Comparison of ENCODE assay signal across 8 cellular contexts in genomic region chr1:154497026-154497806, GRCh38. TPM values are rescaled to one million over a fixed set of nuclear protein-coding genes. Genes with fewer than 3 reads are reported as not detected.
DNase-seq lines count a peak whose midpoint lies in the region; ATAC-seq, FAIRE-seq and TF ChIP-seq lines count a peak whose summit lies in the region.

No MANE protein-coding gene starts in this region.

- FAIRE-seq in GM18507 (lab: Jason Lieb, UNC) (peak; percentile 77), endothelial cell of umbilical vein (lab: Jason Lieb, UNC) (peak; percentile 91)

- H3K9me3 ChIP-seq in OCI-LY3 (ENCODE audit: insufficient read depth, low read length) (no peaks in the 10 kb centered on the region), endothelial cell of umbilical vein (replicated peaks; ENCODE audit: control insufficient read depth, insufficient read depth, low read length) (no peaks in the 10 kb centered on the region)

- TF ChIP-seq CTCF in OCI-LY3 (IDR thresholded peaks at IDR 0.05; ENCODE audit: low read depth, low read length) (no peak), endothelial cell of umbilical vein (IDR thresholded peaks at IDR 0.05; ENCODE audit: extremely low read depth in 1 of 2, insufficient read depth in 1 of 2, low read depth in 1 of 2, low read length in 2 of 2) (no peak)

- dilution Hi-C loops in endothelial cell of umbilical vein (cut with MboI; ENCODE audit: extremely low pct_ligation_motif_present, low sequenced_read_pairs), result no loop called here

- H3K27ac ChIP-seq in OCI-LY3 (ENCODE audit: low read length) (peak overlapping the region; percentile 8; the same call in 1 of the 2 replicates), endothelial cell of umbilical vein (ENCODE audit: insufficient read depth, low read depth, low read length) (peak overlapping the region; percentile 89)

- H3K9ac ChIP-seq in OCI-LY3 (ENCODE audit: low read length) (no peak overlapping the region), endothelial cell of umbilical vein (replicated peaks; ENCODE audit: extremely low read depth, insufficient read depth, low read length) (peak overlapping the region; percentile 65)

- no peaks in the 10 kb centered on the region for H4K20me1 ChIP-seq in OCI-LY3 (ENCODE audit: insufficient read depth, low read length)
- H4K20me1 ChIP-seq in endothelial cell of umbilical vein (replicated peaks; ENCODE audit: control insufficient read depth, extremely low read depth, insufficient read depth, low read length), result no peaks in the 10 kb centered on the region

- CTCF ChIA-PET in endothelial cell of umbilical vein (lab: Charles Lee), result interaction anchor here (0.8 to 6.2 kb wide), 4 partner anchors 11 to 49 kb away, joined by 4 to 66 read pairs (median 32); no protein-coding TSS in a partner anchor

- H3K4me2 ChIP-seq in OCI-LY3 (ENCODE audit: low read length) (peak overlapping the region; percentile 37), endothelial cell of umbilical vein (ENCODE audit: insufficient read depth, low read length) (peak overlapping the region; percentile 84)

- intact Hi-C loops in endothelial cell of umbilical vein (cut with micrococcal nuclease), result loop anchor here (1.0 to 10.0 kb wide), 3 partner anchors 12 to 238 kb away; no protein-coding TSS in a partner anchor

- no peak for ATAC-seq in GM19452 (IDR thresholded peaks at IDR 0.05; ENCODE audit: unreplicated experiment)

- H3K36me3 ChIP-seq in OCI-LY3 (replicated peaks; ENCODE audit: low read depth, low read length) (no peaks in the 10 kb centered on the region), endothelial cell of umbilical vein (ENCODE audit: control insufficient read depth in 2 of 2, extremely low read depth in 1 of 2, insufficient read depth in 2 of 2, low read length in 2 of 2) (peaks cover 1% of the 10 kb centered on the region in 2 experiments)

- H3K4me3 ChIP-seq in OCI-LY3 (ENCODE audit: low read length), result 0 out of 2 replicates have a peak overlapping the region, but pooled peaks have one; percentile 2
- H3K4me3 ChIP-seq in endothelial cell of umbilical vein (replicated peaks in 1 of 3; ENCODE audit: insufficient read depth in 1 of 3, low read depth in 1 of 3, low read length in 3 of 3), result no peak overlapping the region

- peak; percentile 85 for TF ChIP-seq POLR2A in endothelial cell of umbilical vein (IDR thresholded peaks at IDR 0.05; ENCODE audit: low read depth, low read length)

- DNase-seq in GM18507 (ENCODE audit: extremely low spot score, insufficient read length, low read depth) (no peak), endothelial cell of umbilical vein (ENCODE audit: low read depth, low spot score) (peak; percentile 96), pulmonary artery endothelial cell (ENCODE audit: low read depth, low spot score) (peak; percentile 87), NCI-H1105 (lab: John Stamatoyannopoulos, UW) (no peak), HPDE6-E6E7 (ENCODE audit: extremely low spot score) (no peak), NCI-H2196 treated with DMSO at 0.1 percent for 48 hours (lab: John Stamatoyannopoulos, UW; ENCODE audit: unreplicated experiment) (no peak)

- BruUV-seq in endothelial cell of umbilical vein (replicated peaks; lab: Mats Ljungman, UMichigan), result TSS peak; percentile 37

- POLR2A ChIA-PET in endothelial cell of umbilical vein (lab: Charles Lee), result interaction anchor here (0.7 to 1.6 kb wide), 4 partner anchors 11 to 75 kb away, joined by 3 to 13 read pairs (median 5); no protein-coding TSS in a partner anchor

- H3K79me2 ChIP-seq in OCI-LY3 (ENCODE audit: low read length), result no peaks in the 10 kb centered on the region
- H3K79me2 ChIP-seq in endothelial cell of umbilical vein (ENCODE audit: control insufficient read depth, insufficient read depth, low read length), result peaks cover 48% of the 10 kb centered on the region

- H2AFZ ChIP-seq in OCI-LY3 (ENCODE audit: low read depth, low read length) (0 out of 2 replicates have a peak overlapping the region, but pooled peaks have one; percentile 1), endothelial cell of umbilical vein (ENCODE audit: low read depth, low read length) (no peak overlapping the region)

- H3K9me1 ChIP-seq in endothelial cell of umbilical vein (replicated peaks; ENCODE audit: control insufficient read depth, extremely low read depth, insufficient read depth, low read length), result no peaks in the 10 kb centered on the region

- H3K4me1 ChIP-seq in OCI-LY3 (ENCODE audit: low read length), result peaks cover 31% of the 10 kb centered on the region
- H3K4me1 ChIP-seq in endothelial cell of umbilical vein (ENCODE audit: control insufficient read depth, extremely low read depth, insufficient read depth, low read length), result peaks cover 77% of the 10 kb centered on the region

- peaks cover 16% of the 10 kb centered on the region for H3K27me3 ChIP-seq in OCI-LY3 (ENCODE audit: low read depth, low read length)
- H3K27me3 ChIP-seq in endothelial cell of umbilical vein (ENCODE audit: control insufficient read depth in 2 of 2, insufficient read depth in 2 of 2, low read length in 2 of 2), result no peaks in the 10 kb centered on the region

TF ChIP-seq in endothelial cell of umbilical vein, 7 proteins besides CTCF, POLR2A, EP300 and RAD21:
- TF ChIP-seq GATA2 (IDR thresholded peaks at IDR 0.05; ENCODE audit: insufficient read depth, insufficient read length, low read depth, low read length), result peak; percentile 98
- no peak for TF ChIP-seq MYC (IDR thresholded peaks at IDR 0.05; ENCODE audit: low read depth, low read length)
- TF ChIP-seq FOS (IDR thresholded peaks at IDR 0.05; ENCODE audit: borderline replicate concordance, insufficient read depth, low read length), result peak; percentile 45
- TF ChIP-seq POLR2AphosphoS5 (IDR thresholded peaks at IDR 0.05; ENCODE audit: insufficient read depth, low read depth, low read length), result peak; percentile 97
- TF ChIP-seq JUN (IDR thresholded peaks at IDR 0.05; ENCODE audit: borderline replicate concordance, insufficient read depth, insufficient read length, low read depth), result no peak

RNA-seq across cellular contexts. Expression of gene TDRD10, which starts 4.8 kb away (rescaled TPM):
- total RNA-seq in endothelial cell of umbilical vein (3.9 and 6.1 TPM in 2 replicates), pulmonary artery endothelial cell (1.7 and 3.8 TPM in 2 replicates)
- polyA plus RNA-seq in endothelial cell of umbilical vein, result 8.6 and 9.1 TPM in 2 replicates
- 4.1 and 5.6 TPM in 2 replicates for polyA plus RNA-seq in endothelial cell of umbilical vein (2011; cell fraction: cytosol; rRNA removed)
- polyA plus RNA-seq in endothelial cell of umbilical vein (2011; cell fraction: nucleus; rRNA removed), result 38.4 and 42.2 TPM in 2 replicates
- polyA plus RNA-seq in endothelial cell of umbilical vein (2012), result 3.0 TPM in 2 replicates
- 4.4 and 7.1 TPM in 2 replicates for polyA minus RNA-seq in endothelial cell of umbilical vein
- not detected for polyA minus RNA-seq in endothelial cell of umbilical vein (2011; cell fraction: cytosol; rRNA and poly(A)+ RNA removed)
- 7.3 and 8.2 TPM in 2 replicates for polyA minus RNA-seq in endothelial cell of umbilical vein (2011; cell fraction: nucleus; rRNA and poly(A)+ RNA removed)

RNA-seq across cellular contexts. Expression of gene SHE, which starts 5.0 kb away (rescaled TPM):
- total RNA-seq in endothelial cell of umbilical vein (43.4 and 52.7 TPM in 2 replicates), pulmonary artery endothelial cell (60.6 and 84.6 TPM in 2 replicates)
- polyA plus RNA-seq in endothelial cell of umbilical vein, result 30.1 and 30.4 TPM in 2 replicates
- polyA plus RNA-seq in endothelial cell of umbilical vein (2011; cell fraction: cytosol; rRNA removed), result 27.9 and 28.0 TPM in 2 replicates
- 39.9 and 41.9 TPM in 2 replicates for polyA plus RNA-seq in endothelial cell of umbilical vein (2011; cell fraction: nucleus; rRNA removed)
- polyA plus RNA-seq in endothelial cell of umbilical vein (2012), result 25.6 and 28.4 TPM in 2 replicates
- polyA minus RNA-seq in endothelial cell of umbilical vein, result 38.2 and 41.5 TPM in 2 replicates
- not detected for polyA minus RNA-seq in endothelial cell of umbilical vein (2011; cell fraction: cytosol; rRNA and poly(A)+ RNA removed)
- 19.3 and 26.1 TPM in 2 replicates for polyA minus RNA-seq in endothelial cell of umbilical vein (2011; cell fraction: nucleus; rRNA and poly(A)+ RNA removed)

Comparison
In these comparisons a context has a peak if more than half of its experiments do, and no peak if none do; other contexts are left out.
1. DNase-seq: peak in endothelial cell of umbilical vein (single experiment) and pulmonary artery endothelial cell (single experiment); none in GM18507 (single experiment), NCI-H1105 (single experiment), HPDE6-E6E7 (single experiment) and NCI-H2196 treated with DMSO at 0.1 percent for 48 hours (single experiment).